23 cellular contexts compared by ENCODE assay signal in genomic region chr1:184647471-184647870, GRCh38.
"Had no signal": no experiment of that assay in that cellular context is flagged by ENCODE, and none has a peak within 500 bp of the region (broad histone marks: within the 10 kb centered on the region; RNA-seq: fewer than 3 reads in every experiment).

No MANE protein-coding gene starts in this region.

- H3K9me3 Mint-ChIP-seq: activated T-cell treated with anti-CD3 and anti-CD28 coated beads, Interleukin-2, amount 50 U/mL, for 24 hours had no signal

- H3K4me1 ChIP-seq: prostate gland had no signal

- H3K9me3 ChIP-seq: adrenal gland, gastrocnemius medialis, prostate gland had no signal

- H3K4me3 Mint-ChIP-seq: activated T-cell treated with anti-CD3 and anti-CD28 coated beads, Interleukin-2, amount 50 U/mL, for 24 hours; activated T-helper 17 cell treated with anti-CD3 and anti-CD28 coated beads, Interleukin-2, amount 50 U/mL, for 72 hours; naive thymus-derived CD8-positive, alpha-beta T cell; T-cell; T-helper 2 cell treated with Interferon-gamma antibody and Interleukin-4, amounts not matched to agents 5 μg/mL and 100 μg/mL, for 36 hours had no signal

- H3K27me3 ChIP-seq: adrenal gland, gastrocnemius medialis, heart left ventricle, spleen had no signal

- ATAC-seq: activated naive CD4-positive, alpha-beta T cell treated with anti-CD3 and anti-CD28 coated beads, Interleukin-2, amount 50 U/mL, for 72 hours; activated T-helper 17 cell treated with anti-CD3 and anti-CD28 coated beads, Interleukin-2, amount 50 U/mL, for 72 hours; gastrocnemius medialis; left colon; naive thymus-derived CD8-positive, alpha-beta T cell; T-cell had no signal

- H3K27ac ChIP-seq: adrenal gland, heart left ventricle, spleen had no signal

- H3K4me3 ChIP-seq: adrenal gland, gastrocnemius medialis, heart left ventricle, prostate gland, spleen had no signal

- H3K36me3 Mint-ChIP-seq: naive thymus-derived CD8-positive, alpha-beta T cell; T-cell had no signal

- FAIRE-seq: astrocyte, islet of Langerhans had no signal

- H3K27ac Mint-ChIP-seq: activated naive CD4-positive, alpha-beta T cell treated with anti-CD3 and anti-CD28 coated beads, Interleukin-2, amount 50 U/mL, for 72 hours; activated T-cell treated with anti-CD3 and anti-CD28 coated beads, Interleukin-2, amount 50 U/mL, for 24 hours; activated T-helper 17 cell treated with anti-CD3 and anti-CD28 coated beads, Interleukin-2, amount 50 U/mL, for 72 hours; naive thymus-derived CD8-positive, alpha-beta T cell; T-cell; T-helper 2 cell treated with Interferon-gamma antibody and Interleukin-4, amounts not matched to agents 5 μg/mL and 100 μg/mL, for 36 hours had no signal

- H3K4me1 Mint-ChIP-seq: activated T-helper 17 cell treated with anti-CD3 and anti-CD28 coated beads, Interleukin-2, amount 50 U/mL, for 72 hours; T-cell had no signal

- H3K36me3 ChIP-seq: adrenal gland, gastrocnemius medialis, heart left ventricle, prostate gland, spleen had no signal

- DNase-seq: activated CD4-positive, alpha-beta T cell treated with anti-CD3 and anti-CD28 coated beads for 1 hour; activated CD4-positive, alpha-beta T cell treated with anti-CD3 and anti-CD28 coated beads, Interleukin-2, amount 50 U/mL, for 1 hour; activated T-cell treated with anti-CD3 and anti-CD28 coated beads, Interleukin-2, amount 50 U/mL, for 24 hours; central memory CD4-positive, alpha-beta T cell; dermis blood vessel endothelial cell; effector CD8-positive, alpha-beta T cell; erythroblast; gastrocnemius medialis; heart left ventricle; left colon; mesendoderm; naive thymus-derived CD8-positive, alpha-beta T cell; spleen; stimulated activated CD4-positive, alpha-beta T cell treated with anti-CD3 and anti-CD28 coated beads, Interleukin-4, amount 100 ng/mL, for 1 hour; stimulated activated naive CD4-positive, alpha-beta T cell treated with Interleukin-2 at 50 U/mL for 16 hours; T-cell had no signal
